In the genomic region with DNA sequence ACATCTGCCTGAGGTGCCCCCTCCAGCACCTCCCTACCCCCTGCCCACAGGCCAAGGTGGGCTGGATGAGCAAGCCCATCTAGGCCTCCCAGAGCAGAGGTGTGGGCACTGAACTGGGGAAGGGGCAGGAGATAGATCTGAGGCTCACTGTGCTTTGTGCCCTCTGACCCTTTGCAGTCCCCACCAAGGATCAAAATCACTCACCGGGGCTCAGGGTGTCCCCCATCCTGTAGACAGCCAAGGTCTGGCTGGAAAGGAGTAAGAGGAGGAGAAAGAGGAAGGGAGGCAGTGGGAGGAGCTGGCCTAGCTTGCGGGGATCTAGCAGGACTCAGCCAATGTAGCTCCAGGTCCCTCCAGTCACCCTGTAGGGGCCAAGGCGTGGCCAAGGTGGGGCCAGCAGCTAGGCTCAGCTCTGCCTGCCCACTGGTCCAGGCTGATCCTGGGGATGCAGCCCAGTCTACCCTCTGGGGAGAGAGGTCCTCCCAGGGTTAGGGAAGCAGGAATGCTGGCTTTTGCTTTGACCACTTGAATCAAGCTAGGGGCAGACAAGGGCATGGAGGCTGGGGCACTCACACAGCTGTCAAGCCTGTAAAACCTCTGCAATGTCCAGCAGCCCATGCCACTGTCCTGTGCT, we compare ENCODE assay signal across 8 cellular contexts. TPM values are rescaled to one million over a fixed set of nuclear protein-coding genes. Genes with fewer than 3 reads are reported as not detected.
DNase-seq lines count a peak whose midpoint lies in the region; ATAC-seq and TF ChIP-seq lines count a peak whose summit lies in the region.

No MANE protein-coding gene starts in this region.

- DNase-seq in GM23338 (ENCODE audit: low spot score) (peak; percentile 52), RPMI7951 (ENCODE audit: low read depth) (peak; percentile 36), SHP77 treated with DMSO at 0.1 percent for 48 hours (lab: John Stamatoyannopoulos, UW) (no peak), superior temporal gyrus (ENCODE audit: extremely low spot score) (no peak), NCI-H1417 treated with DMSO at 0.1 percent for 48 hours (lab: John Stamatoyannopoulos, UW) (no peak)

- H3K4me1 ChIP-seq in GM23338 (ENCODE audit: insufficient read depth) (peaks cover 38% of the 10 kb centered on the region), parathyroid adenoma (peaks cover 39% of the 10 kb centered on the region)

- H3K36me3 Mint-ChIP-seq in GM23338 (ENCODE audit: low read depth), result peaks cover 12% of the 10 kb centered on the region

- H3K79me2 ChIP-seq in GM23338 (replicated peaks; ENCODE audit: insufficient read depth) (peaks cover 42% of the 10 kb centered on the region), parathyroid adenoma (peaks cover 12% of the 10 kb centered on the region)

- peak overlapping the region; percentile 53; the same call in 1 of the 2 replicates for H3K27ac Mint-ChIP-seq in GM23338

- H2AFZ ChIP-seq in GM23338, result no peak overlapping the region
- H2AFZ ChIP-seq in parathyroid adenoma, result no peak overlapping the region

- H3K27ac ChIP-seq in GM23338 (ENCODE audit: low read depth) (peak overlapping the region; percentile 45; the same call in 1 of the 2 replicates), parathyroid adenoma (peak overlapping the region; percentile 47)

- H3K4me2 ChIP-seq in GM23338, result peak overlapping the region; percentile 99
- peak overlapping the region; percentile 99 for H3K4me2 ChIP-seq in parathyroid adenoma (ENCODE audit: low read length)

- TF ChIP-seq CTCF in GM23338 (conservative IDR thresholded peaks at IDR 0.05; ENCODE audit: low read depth in 2 of 2) (no peak), parathyroid adenoma (IDR thresholded peaks at IDR 0.05) (no peak)

- H3F3A ChIP-seq in GM23338 (replicated peaks; ENCODE audit: low read depth), result 0 out of 2 replicates have a peak, but pooled peaks cover 22% of the 10 kb centered on the region

- no peaks in the 10 kb centered on the region for H3K27me3 ChIP-seq in GM23338 (ENCODE audit: insufficient read depth)
- H3K27me3 ChIP-seq in parathyroid adenoma (ENCODE audit: control insufficient read depth, insufficient read depth, low read length), result no peaks in the 10 kb centered on the region

- no peaks in the 10 kb centered on the region for H3K9me2 ChIP-seq in GM23338 (ENCODE audit: insufficient read depth)

- H3K9me3 Mint-ChIP-seq in GM23338, result no peaks in the 10 kb centered on the region; the same call in 2 of the 3 replicates

- no peaks in the 10 kb centered on the region for H3K9me3 ChIP-seq in parathyroid adenoma (ENCODE audit: control insufficient read depth, low read length)

- peak overlapping the region; percentile 91 for H3K4me3 ChIP-seq in GM23338
- H3K4me3 ChIP-seq in parathyroid adenoma (ENCODE audit: low read depth, low read length), result peak overlapping the region; percentile 84

- H4K20me1 ChIP-seq in GM23338 (replicated peaks; ENCODE audit: insufficient read depth), result peaks cover 25% of the 10 kb centered on the region

- H3K27me3 Mint-ChIP-seq in GM23338 (ENCODE audit: insufficient read depth, low read depth, poor library complexity), result peaks cover 18% of the 10 kb centered on the region

- no peak overlapping the region for H3K9ac ChIP-seq in parathyroid adenoma

- peak overlapping the region; percentile 89 for H3K4me3 Mint-ChIP-seq in GM23338

- H3K4me1 Mint-ChIP-seq in GM23338, result peaks cover 44% of the 10 kb centered on the region

- H3K36me3 ChIP-seq in GM23338 (ENCODE audit: insufficient read depth) (no peaks in the 10 kb centered on the region; the same call in 1 of the 2 replicates), parathyroid adenoma (ENCODE audit: control insufficient read depth, insufficient read depth, low read length) (no peaks in the 10 kb centered on the region)

- ATAC-seq in GM23338 (peak; percentile 20), esophagus mucosa (peak; percentile 16), GM18517 (IDR thresholded peaks at IDR 0.05; ENCODE audit: unreplicated experiment) (no peak)

TF ChIP-seq in GM23338, 12 proteins besides CTCF, POLR2A, EP300 and RAD21:
- TF ChIP-seq POLR2AphosphoS5 (IDR thresholded peaks at IDR 0.05; ENCODE audit: low read depth), result peak; percentile 43; the same call in 1 of the 2 replicates
- TF ChIP-seq CREB1 (CRISPR knock-in tag; IDR thresholded peaks at IDR 0.05; ENCODE audit: low read depth), result no peak
- TF ChIP-seq, protein P1, sequence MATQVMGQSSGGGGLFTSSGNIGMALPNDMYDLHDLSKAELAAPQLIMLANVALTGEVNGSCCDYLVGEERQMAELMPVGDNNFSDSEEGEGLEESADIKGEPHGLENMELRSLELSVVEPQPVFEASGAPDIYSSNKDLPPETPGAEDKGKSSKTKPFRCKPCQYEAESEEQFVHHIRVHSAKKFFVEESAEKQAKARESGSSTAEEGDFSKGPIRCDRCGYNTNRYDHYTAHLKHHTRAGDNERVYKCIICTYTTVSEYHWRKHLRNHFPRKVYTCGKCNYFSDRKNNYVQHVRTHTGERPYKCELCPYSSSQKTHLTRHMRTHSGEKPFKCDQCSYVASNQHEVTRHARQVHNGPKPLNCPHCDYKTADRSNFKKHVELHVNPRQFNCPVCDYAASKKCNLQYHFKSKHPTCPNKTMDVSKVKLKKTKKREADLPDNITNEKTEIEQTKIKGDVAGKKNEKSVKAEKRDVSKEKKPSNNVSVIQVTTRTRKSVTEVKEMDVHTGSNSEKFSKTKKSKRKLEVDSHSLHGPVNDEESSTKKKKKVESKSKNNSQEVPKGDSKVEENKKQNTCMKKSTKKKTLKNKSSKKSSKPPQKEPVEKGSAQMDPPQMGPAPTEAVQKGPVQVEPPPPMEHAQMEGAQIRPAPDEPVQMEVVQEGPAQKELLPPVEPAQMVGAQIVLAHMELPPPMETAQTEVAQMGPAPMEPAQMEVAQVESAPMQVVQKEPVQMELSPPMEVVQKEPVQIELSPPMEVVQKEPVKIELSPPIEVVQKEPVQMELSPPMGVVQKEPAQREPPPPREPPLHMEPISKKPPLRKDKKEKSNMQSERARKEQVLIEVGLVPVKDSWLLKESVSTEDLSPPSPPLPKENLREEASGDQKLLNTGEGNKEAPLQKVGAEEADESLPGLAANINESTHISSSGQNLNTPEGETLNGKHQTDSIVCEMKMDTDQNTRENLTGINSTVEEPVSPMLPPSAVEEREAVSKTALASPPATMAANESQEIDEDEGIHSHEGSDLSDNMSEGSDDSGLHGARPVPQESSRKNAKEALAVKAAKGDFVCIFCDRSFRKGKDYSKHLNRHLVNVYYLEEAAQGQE (IDR thresholded peaks at IDR 0.05; ENCODE audit: unreplicated experiment), result no peak

RNA-seq across cellular contexts. Expression of a gene that starts 1.8 kb away (rescaled TPM):
- total RNA-seq in GM23338 (2014; rRNA removed; shearing (Covaris generic)), result 53.0 and 56.7 TPM in 2 replicates
- polyA plus RNA-seq in GM23338 (2016; fragmentation: Nextera tagmentation; extraction: Ambion mirVana), result 17.6 and 19.9 TPM in 2 replicates
- 23.6 and 37.0 TPM in 2 replicates for total RNA-seq in RPMI7951 (2014; rRNA removed; shearing (Covaris generic))
- 17.5 TPM for total RNA-seq in esophagus mucosa

RNA-seq across cellular contexts. Expression of a gene that starts 13.6 kb away (rescaled TPM):
- total RNA-seq in GM23338 (2014; rRNA removed; shearing (Covaris generic)), result 7.9 and 18.4 TPM in 2 replicates
- 8.8 and 11.1 TPM in 2 replicates for polyA plus RNA-seq in GM23338 (2016; fragmentation: Nextera tagmentation; extraction: Ambion mirVana)
- not detected in 2 replicates for total RNA-seq in RPMI7951 (2014; rRNA removed; shearing (Covaris generic))
- total RNA-seq in esophagus mucosa, result 0.08 TPM

RNA-seq across cellular contexts. Expression of a gene that starts 22.7 kb away (rescaled TPM):
- total RNA-seq in GM23338 (2014; rRNA removed; shearing (Covaris generic)), result 17.6 and 18.9 TPM in 2 replicates
- 12.4 and 13.7 TPM in 2 replicates for polyA plus RNA-seq in GM23338 (2016; fragmentation: Nextera tagmentation; extraction: Ambion mirVana)
- total RNA-seq in RPMI7951 (2014; rRNA removed; shearing (Covaris generic)), result 3.1 and 6.0 TPM in 2 replicates
- total RNA-seq in esophagus mucosa, result 4.1 TPM

RNA-seq across cellular contexts. Expression of a gene that starts 30.0 kb away (rescaled TPM):
- total RNA-seq in GM23338 (2014; rRNA removed; shearing (Covaris generic)), result 27.5 and 35.0 TPM in 2 replicates
- 114 and 129 TPM in 2 replicates for polyA plus RNA-seq in GM23338 (2016; fragmentation: Nextera tagmentation; extraction: Ambion mirVana)
- total RNA-seq in RPMI7951 (2014; rRNA removed; shearing (Covaris generic)), result 75.7 and 107 TPM in 2 replicates
- total RNA-seq in esophagus mucosa, result 25.9 TPM

RNA-seq across cellular contexts. Expression of a gene that starts 32.6 kb away (rescaled TPM):
- not detected in 2 replicates for total RNA-seq in GM23338 (2014; rRNA removed; shearing (Covaris generic))
- 0.09 TPM in 1 of 2 replicates, not detected in the other for polyA plus RNA-seq in GM23338 (2016; fragmentation: Nextera tagmentation; extraction: Ambion mirVana)
- total RNA-seq in RPMI7951 (2014; rRNA removed; shearing (Covaris generic)), result not detected in 2 replicates
- total RNA-seq in esophagus mucosa, result 0.68 TPM

Comparison
In these comparisons a context has a peak if more than half of its experiments do, and no peak if none do; other contexts are left out.
1. DNase-seq: peak in GM23338 (single experiment) and RPMI7951 (single experiment); none in SHP77 treated with DMSO at 0.1 percent for 48 hours (single experiment), superior temporal gyrus (single experiment) and NCI-H1417 treated with DMSO at 0.1 percent for 48 hours (single experiment).